14 cellular contexts compared by ENCODE assay signal in genomic region chr4:185282968-185283367, GRCh38.
DNase-seq lines count a peak whose midpoint lies in the region; FAIRE-seq and TF ChIP-seq lines count a peak whose summit lies in the region.
"Had no signal": no experiment of that assay in that cellular context is flagged by ENCODE, and none has a peak within 500 bp of the region (broad histone marks: within the 10 kb centered on the region; RNA-seq: fewer than 3 reads in every experiment).

No MANE protein-coding gene starts in this region.

- H3K27ac Mint-ChIP-seq in Calu3 (ENCODE audit: unreplicated experiment), result no peak overlapping the region
- H3K27ac Mint-ChIP-seq: activated T-helper 1 cell treated with anti-CD3 and anti-CD28 coated beads, Interleukin-12 subunit alpha, Interleukin-12 subunit beta, Interleukin-2, Interleukin-4 antibody, amounts not matched to agents 30 ng/mL and 10 ng/mL and 1 ng/mL, durations not matched to agents 14 hours and 24 hours and 36 hours; H9 had no signal

- TF ChIP-seq RAD21 in Ishikawa (IDR thresholded peaks at IDR 0.05; ENCODE audit: low read depth), result no peak

- no peak for FAIRE-seq in HTR-8/SVneo (lab: Jason Lieb, UNC)

- CTCF ChIA-PET in Calu3 (lab: Charles Lee), result no interaction called here

- no peak overlapping the region for H3K4me3 Mint-ChIP-seq in Calu3 (ENCODE audit: low read depth, unreplicated experiment)
- H3K4me3 Mint-ChIP-seq: activated T-helper 1 cell treated with anti-CD3 and anti-CD28 coated beads, Interleukin-12 subunit alpha, Interleukin-12 subunit beta, Interleukin-2, Interleukin-4 antibody, amounts not matched to agents 30 ng/mL and 10 ng/mL and 1 ng/mL, durations not matched to agents 14 hours and 24 hours and 36 hours; H9 had no signal

- intact Hi-C loops in Calu3 (cut with micrococcal nuclease; ENCODE audit: unreplicated experiment), result no loop called here

- H3K4me1 Mint-ChIP-seq in Calu3 (ENCODE audit: low read depth, unreplicated experiment), result peaks cover 20% of the 10 kb centered on the region

- H3K27me3 Mint-ChIP-seq in Calu3 (ENCODE audit: unreplicated experiment), result no peaks in the 10 kb centered on the region

- peaks cover 3% of the 10 kb centered on the region for H3K36me3 Mint-ChIP-seq in Calu3 (ENCODE audit: insufficient read depth, unreplicated experiment)

- no TSS peak for BruUV-seq in Calu3 (replicated peaks; lab: Mats Ljungman, UMichigan)

- no peak overlapping the region for H3K4me3 ChIP-seq in astrocyte of the spinal cord (ENCODE audit: low read depth, low read length)

- no peak for TF ChIP-seq EP300 in Ishikawa (IDR thresholded peaks at IDR 0.05; ENCODE audit: borderline replicate concordance)

- in situ Hi-C loops in ACHN (cut with HindIII; ENCODE audit: low pct_ligation_motif_present, low pct_unique_long_range_greater_than_20kb, low sequenced_read_pairs) (no loop called here), astrocyte of the spinal cord (cut with HindIII; ENCODE audit: low sequenced_read_pairs) (no loop called here)

- H3K9me3 Mint-ChIP-seq in Calu3 (ENCODE audit: low read depth, unreplicated experiment), result no peaks in the 10 kb centered on the region
- H3K9me3 Mint-ChIP-seq: activated T-helper 1 cell treated with anti-CD3 and anti-CD28 coated beads, Interleukin-12 subunit alpha, Interleukin-12 subunit beta, Interleukin-2, Interleukin-4 antibody, amounts not matched to agents 30 ng/mL and 10 ng/mL and 1 ng/mL, durations not matched to agents 14 hours and 24 hours and 36 hours; H9 had no signal

- DNase-seq in ACHN (peak; percentile 22), astrocyte of the spinal cord (ENCODE audit: low read depth, low spot score) (peak; percentile 43), iris pigment epithelial cell (ENCODE audit: low read depth) (peak; percentile 63), ureter (ENCODE audit: low spot score) (no peak), HTR-8/SVneo (ENCODE audit: insufficient read length, low spot score) (no peak), Calu3 (no peak)
- no peak for DNase-seq in activated T-cell treated with anti-CD3 and anti-CD28 coated beads, Interleukin-2, amount 50 U/mL, for 1 hour
- DNase-seq: activated CD4-positive, alpha-beta T cell treated with anti-CD3 and anti-CD28 coated beads for 1 hour; effector CD8-positive, alpha-beta T cell; H9; NCI-H1694; posterior cingulate gyrus had no signal

- TF ChIP-seq CTCF in astrocyte of the spinal cord (IDR thresholded peaks at IDR 0.05; ENCODE audit: low read depth, low read length) (peak; percentile 8), Calu3 (IDR thresholded peaks at IDR 0.05; ENCODE audit: unreplicated experiment) (no peak)

TF ChIP-seq in Ishikawa, 13 proteins besides CTCF, POLR2A, EP300 and RAD21:
- TF ChIP-seq EGR1 (IDR thresholded peaks at IDR 0.05), result no peak
- TF ChIP-seq, protein P1, sequence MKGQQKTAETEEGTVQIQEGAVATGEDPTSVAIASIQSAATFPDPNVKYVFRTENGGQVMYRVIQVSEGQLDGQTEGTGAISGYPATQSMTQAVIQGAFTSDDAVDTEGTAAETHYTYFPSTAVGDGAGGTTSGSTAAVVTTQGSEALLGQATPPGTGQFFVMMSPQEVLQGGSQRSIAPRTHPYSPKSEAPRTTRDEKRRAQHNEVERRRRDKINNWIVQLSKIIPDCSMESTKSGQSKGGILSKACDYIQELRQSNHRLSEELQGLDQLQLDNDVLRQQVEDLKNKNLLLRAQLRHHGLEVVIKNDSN (IDR thresholded peaks at IDR 0.05), result peak; percentile 49; the same call in 1 of the 2 replicates
TF ChIP-seq in Ishikawa: peak in this region for 1.

Comparison
In these comparisons a context has a peak if more than half of its experiments do, and no peak if none do; other contexts are left out.
1. DNase-seq: peak in ACHN (single experiment), astrocyte of the spinal cord (single experiment) and iris pigment epithelial cell (single experiment); none in activated T-cell treated with anti-CD3 and anti-CD28 coated beads, Interleukin-2, amount 50 U/mL, for 1 hour (single experiment), ureter (single experiment), HTR-8/SVneo (single experiment) and Calu3 (single experiment).